Comparison of ENCODE assay signal across 26 cellular contexts in genomic region chr3:151567477-151567876, GRCh38.
DNase-seq lines count a peak whose midpoint lies in the region; ATAC-seq, FAIRE-seq and TF ChIP-seq lines count a peak whose summit lies in the region.
"Had no signal": no experiment of that assay in that cellular context is flagged by ENCODE, and none has a peak within 500 bp of the region (broad histone marks: within the 10 kb centered on the region; RNA-seq: fewer than 3 reads in every experiment).

No MANE protein-coding gene starts in this region.

- CTCF ChIA-PET in mammary epithelial cell (lab: Charles Lee; ENCODE audit: low non-redundant PET): no interaction called here
- CTCF ChIA-PET in K562 (lab: Yijun Ruan, JAX; ENCODE audit: low intra/inter-chr PET ratio): no interaction called here

- H2BK15ac ChIP-seq in mesendoderm (replicated peaks; ENCODE audit: low read depth): no peak overlapping the region

- no peaks in the 10 kb centered on the region for H3K36me3 Mint-ChIP-seq in T-helper 2 cell treated with Interferon-gamma antibody and Interleukin-4, amounts not matched to agents 5 μg/mL and 100 μg/mL, for 36 hours (ENCODE audit: low read depth)
- H3K36me3 Mint-ChIP-seq in endothelial cell (ENCODE audit: low read depth, unreplicated experiment): no peaks in the 10 kb centered on the region
- H3K36me3 Mint-ChIP-seq: CD8-positive, alpha-beta memory T cell had no signal

- 75% methylated on average over 2 of the region's 2 CpGs for WGBS in mammary epithelial cell (ENCODE audit: low coverage, missing lambda C conversion rate)
- 30% methylated on average over 2 of the region's 2 CpGs for WGBS in K562 (ENCODE audit: insufficient coverage, low coverage, missing lambda C conversion rate)
- WGBS in mesendoderm (ENCODE audit: extremely low coverage, insufficient coverage, low lambda C conversion rate): no CpG with 5 or more reads among the region's 2 CpGs

- H3K27me3 Mint-ChIP-seq in T-helper 2 cell treated with Interferon-gamma antibody and Interleukin-4, amounts not matched to agents 5 μg/mL and 100 μg/mL, for 36 hours (ENCODE audit: low read depth): no peaks in the 10 kb centered on the region
- H3K27me3 Mint-ChIP-seq in endothelial cell (ENCODE audit: unreplicated experiment): peaks cover 1% of the 10 kb centered on the region

- peak overlapping the region; percentile 18 to 66 for H3K27ac ChIP-seq in breast epithelium
- H3K27ac ChIP-seq in mammary epithelial cell (ENCODE audit: insufficient read depth, low read depth, low read length): no peak overlapping the region
- no peak overlapping the region for H3K27ac ChIP-seq in K562 (ENCODE audit: extremely low read depth, low read depth, low read length)
- H3K27ac ChIP-seq in mesendoderm (ENCODE audit: low read depth, low read length): peak overlapping the region; percentile 60
- H3K27ac ChIP-seq: 22Rv1, SJSA1 had no signal

- H4K5ac ChIP-seq in mesendoderm (ENCODE audit: low read length): no peak overlapping the region

- H4K8ac ChIP-seq in mesendoderm (ENCODE audit: low read depth, low read length): no peak overlapping the region

- intact Hi-C loops in breast epithelium (cut with DNase I; ENCODE audit: low total_unique reads) (no loop called here), mammary epithelial cell (cut with micrococcal nuclease) (no loop called here), K562 (cut with micrococcal nuclease) (no loop called here)

- no peak overlapping the region for H3K27ac Mint-ChIP-seq in T-helper 2 cell treated with Interferon-gamma antibody and Interleukin-4, amounts not matched to agents 5 μg/mL and 100 μg/mL, for 36 hours
- H3K27ac Mint-ChIP-seq in endothelial cell (ENCODE audit: unreplicated experiment): no peak overlapping the region
- H3K27ac Mint-ChIP-seq: CD8-positive, alpha-beta memory T cell had no signal

- H3K9me1 ChIP-seq in K562 (ENCODE audit: control insufficient read depth, insufficient read depth, low read length): no peaks in the 10 kb centered on the region

- H3K56ac ChIP-seq in mesendoderm (ENCODE audit: low read length): peak overlapping the region; percentile 40

- no peak overlapping the region for H3K18ac ChIP-seq in mesendoderm (ENCODE audit: low read length)

- POLR2A ChIA-PET in K562 (lab: Yijun Ruan, JAX): no interaction called here

- no peaks in the 10 kb centered on the region for H3K4me1 Mint-ChIP-seq in T-helper 2 cell treated with Interferon-gamma antibody and Interleukin-4, amounts not matched to agents 5 μg/mL and 100 μg/mL, for 36 hours (ENCODE audit: low read depth)
- peaks cover 17% of the 10 kb centered on the region for H3K4me1 Mint-ChIP-seq in endothelial cell (ENCODE audit: unreplicated experiment)

- in situ Hi-C loops in mammary epithelial cell (cut with MboI; ENCODE audit: low sequenced_read_pairs in 2 of 2): no loop called here
- in situ Hi-C loops in K562 (cut with MboI): no loop called here

- FAIRE-seq in K562 (lab: Jason Lieb, UNC): no peak
- FAIRE-seq: GM19239, H54, HepG2, RCC 7860 had no signal

- TF ChIP-seq CTCF in breast epithelium (IDR thresholded peaks at IDR 0.05) (no peak), mammary epithelial cell (conservative IDR thresholded peaks at IDR 0.05 in 1 of 2, IDR thresholded peaks at IDR 0.05 in 1 of 2; ENCODE audit: extremely low read depth in 1 of 2, insufficient read depth in 1 of 2, low read depth in 1 of 2, low read length in 2 of 2) (no peak), K562 (IDR thresholded peaks at IDR 0.05 in 2 of 3, conservative IDR thresholded peaks at IDR 0.05 in 1 of 3; ENCODE audit: insufficient read depth in 2 of 3, low read depth in 1 of 3, low read length in 3 of 3) (no peak), endothelial cell (IDR thresholded peaks at IDR 0.05; ENCODE audit: unreplicated experiment) (no peak)

- H3K27me3 ChIP-seq in breast epithelium (no peaks in the 10 kb centered on the region), mammary epithelial cell (ENCODE audit: insufficient read depth, low read length) (no peaks in the 10 kb centered on the region), K562 (ENCODE audit: control insufficient read depth in 2 of 2, insufficient read depth in 2 of 2, low read length in 2 of 2) (no peaks in the 10 kb centered on the region; a peak in 1 of 5 replicates), mesendoderm (ENCODE audit: insufficient read depth, low read length, poor library complexity) (no peaks in the 10 kb centered on the region)
- H3K27me3 ChIP-seq: SJSA1 had no signal

- H3K4me1 ChIP-seq in breast epithelium (no peaks in the 10 kb centered on the region), mammary epithelial cell (ENCODE audit: insufficient read depth, low read length) (peaks cover 4% of the 10 kb centered on the region), K562 (replicated peaks in 1 of 2; ENCODE audit: control insufficient read depth in 2 of 2, insufficient read depth in 2 of 2, low read length in 2 of 2) (no peaks in the 10 kb centered on the region; a peak in 1 of 5 replicates), mesendoderm (ENCODE audit: control insufficient read depth, low read depth, low read length) (no peaks in the 10 kb centered on the region)
- H3K4me1 ChIP-seq: SJSA1 had no signal

- no peak overlapping the region for H3K4me3 Mint-ChIP-seq in T-helper 2 cell treated with Interferon-gamma antibody and Interleukin-4, amounts not matched to agents 5 μg/mL and 100 μg/mL, for 36 hours
- no peak overlapping the region for H3K4me3 Mint-ChIP-seq in endothelial cell (ENCODE audit: unreplicated experiment)
- H3K4me3 Mint-ChIP-seq: CD8-positive, alpha-beta memory T cell had no signal

- H3K79me2 ChIP-seq in mammary epithelial cell (ENCODE audit: insufficient read depth, low read length) (no peaks in the 10 kb centered on the region), K562 (ENCODE audit: control insufficient read depth, insufficient read depth, low read length) (no peaks in the 10 kb centered on the region), mesendoderm (ENCODE audit: control insufficient read depth, insufficient read depth, low read length) (no peaks in the 10 kb centered on the region)

- H3K23ac ChIP-seq in mesendoderm (ENCODE audit: low read length): no peak overlapping the region

- dilution Hi-C loops in mammary epithelial cell (cut with HindIII; ENCODE audit: low sequenced_read_pairs): no loop called here

- no peak overlapping the region for H3K4ac ChIP-seq in mesendoderm (ENCODE audit: low read depth, low read length)

- H2BK5ac ChIP-seq in mesendoderm (ENCODE audit: low read length): peak overlapping the region; percentile 76

- TF ChIP-seq EP300 in K562 (IDR thresholded peaks at IDR 0.05; ENCODE audit: low read length): no peak

- H4K20me1 ChIP-seq in mammary epithelial cell (ENCODE audit: insufficient read depth, low read length) (no peaks in the 10 kb centered on the region), K562 (replicated peaks; ENCODE audit: control insufficient read depth, insufficient read depth, low read length) (no peaks in the 10 kb centered on the region)

- no peaks in the 10 kb centered on the region for H3K79me1 ChIP-seq in mesendoderm (ENCODE audit: low read length)

- no peaks in the 10 kb centered on the region for H3K9me3 ChIP-seq in breast epithelium
- no peaks in the 10 kb centered on the region for H3K9me3 ChIP-seq in mammary epithelial cell (replicated peaks; ENCODE audit: insufficient read depth, low read length)
- H3K9me3 ChIP-seq in K562 (replicated peaks; ENCODE audit: control insufficient read depth, insufficient read depth, low read depth, low read length): no peaks in the 10 kb centered on the region
- H3K9me3 ChIP-seq: SJSA1 had no signal

- H3K4me3 ChIP-seq in breast epithelium (no peak overlapping the region), mammary epithelial cell (replicated peaks in 1 of 3; ENCODE audit: insufficient read depth in 1 of 3, low read depth in 2 of 3, low read length in 3 of 3) (no peak overlapping the region), K562 (no peak overlapping the region), mesendoderm (ENCODE audit: low read length) (no peak overlapping the region)
- H3K4me3 ChIP-seq: SJSA1 had no signal

- BruUV-seq in mammary epithelial cell (replicated peaks; lab: Mats Ljungman, UMichigan): no TSS peak
- no TSS peak for BruUV-seq in K562 (replicated peaks; lab: Mats Ljungman, UMichigan)

- no peaks in the 10 kb centered on the region for H3K36me3 ChIP-seq in breast epithelium
- no peaks in the 10 kb centered on the region for H3K36me3 ChIP-seq in mammary epithelial cell (ENCODE audit: insufficient read depth, low read length)
- H3K36me3 ChIP-seq in K562 (ENCODE audit: control insufficient read depth, insufficient read depth, low read length): no peaks in the 10 kb centered on the region
- H3K36me3 ChIP-seq in mesendoderm (ENCODE audit: control insufficient read depth, insufficient read depth, low read length): no peaks in the 10 kb centered on the region
- H3K36me3 ChIP-seq: SJSA1 had no signal

- no peak overlapping the region for H3K9ac ChIP-seq in mammary epithelial cell (ENCODE audit: insufficient read depth, low read length)
- H3K9ac ChIP-seq in K562 (ENCODE audit: insufficient read depth in 1 of 2, low read depth in 2 of 2, low read length in 2 of 2): no peak overlapping the region
- H3K9ac ChIP-seq in mesendoderm (ENCODE audit: low read length): peak overlapping the region; percentile 10

- H3K4me2 ChIP-seq in mammary epithelial cell (ENCODE audit: insufficient read depth, low read depth, low read length) (no peak overlapping the region), K562 (ENCODE audit: insufficient read depth, low read length) (no peak overlapping the region), mesendoderm (ENCODE audit: low read length) (no peak overlapping the region)

- H3K9me3 Mint-ChIP-seq in T-helper 2 cell treated with Interferon-gamma antibody and Interleukin-4, amounts not matched to agents 5 μg/mL and 100 μg/mL, for 36 hours: no peaks in the 10 kb centered on the region
- H3K9me3 Mint-ChIP-seq in endothelial cell (ENCODE audit: unreplicated experiment): no peaks in the 10 kb centered on the region

- TF ChIP-seq POLR2A in breast epithelium (IDR thresholded peaks at IDR 0.05) (no peak), K562 (conservative IDR thresholded peaks at IDR 0.05) (no peak)

- TF ChIP-seq RAD21 in K562 (CRISPR knock-in tag; conservative IDR thresholded peaks at IDR 0.05 in 1 of 2, IDR thresholded peaks at IDR 0.05 in 1 of 2): no peak

- no peak overlapping the region for H2AK5ac ChIP-seq in mesendoderm (ENCODE audit: low read length)

- DNase-seq in breast epithelium (ENCODE audit: low spot score in 2 of 2) (no peak), mammary epithelial cell (no peak), K562 (ENCODE audit: extremely low read depth in 1 of 4, low spot score in 3 of 4) (no peak), mesendoderm (peak; percentile 83), endothelial cell (ENCODE audit: low spot score) (no peak)
- no peak for DNase-seq in NK-92 treated with Interleukin-12 subunit alpha and Interleukin-12 subunit beta, amount 100 ng/mL, for 24 hours (lab: John Stamatoyannopoulos, UW)
- no peak for DNase-seq in T-helper 2 cell treated with Interferon-gamma antibody and Interleukin-4, amounts not matched to agents 5 μg/mL and 100 μg/mL, for 36 hours (ENCODE audit: low spot score)
- DNase-seq in stimulated activated naive CD8-positive, alpha-beta T cell treated with anti-CD3 and anti-CD28 coated beads, Interleukin-15, Interleukin-2, amounts not matched to agents 100 U/mL and 50 U/mL, for 24 hours: no peak
- DNase-seq: AML-193; C1 segment of cervical spinal cord; Calu3; CD8-positive, alpha-beta memory T cell; GF-D8; KBM-7; NCI-H1105; NCI-H2029 treated with DMSO at 0.1 percent for 48 hours; NCI-H2171; NCI-H345; NCI-H524 treated with DMSO at 0.1 percent for 48 hours; OCI-M1 had no signal

- H2BK120ac ChIP-seq in mesendoderm (ENCODE audit: low read depth, low read length): no peak overlapping the region

- ATAC-seq in K562: no peak
- ATAC-seq in stimulated activated naive CD8-positive, alpha-beta T cell treated with anti-CD3 and anti-CD28 coated beads, Interleukin-15, Interleukin-2, amounts not matched to agents 100 U/mL and 50 U/mL, for 24 hours: no peak
- ATAC-seq: HepG2 had no signal

- H2AFZ ChIP-seq in mammary epithelial cell (ENCODE audit: low read depth, low read length) (no peak overlapping the region), K562 (ENCODE audit: low read depth, low read length) (0 out of 2 replicates have a peak overlapping the region, but pooled peaks have one; percentile 40)

Comparison
In these comparisons a context has a peak if more than half of its experiments do, and no peak if none do; other contexts are left out.
1. H3K27ac ChIP-seq: peak in breast epithelium (2 of 2) and mesendoderm (single experiment); none in mammary epithelial cell (single experiment) and K562 (single experiment).